ENCODE assay signal across 8 cellular contexts in the genomic region with DNA sequence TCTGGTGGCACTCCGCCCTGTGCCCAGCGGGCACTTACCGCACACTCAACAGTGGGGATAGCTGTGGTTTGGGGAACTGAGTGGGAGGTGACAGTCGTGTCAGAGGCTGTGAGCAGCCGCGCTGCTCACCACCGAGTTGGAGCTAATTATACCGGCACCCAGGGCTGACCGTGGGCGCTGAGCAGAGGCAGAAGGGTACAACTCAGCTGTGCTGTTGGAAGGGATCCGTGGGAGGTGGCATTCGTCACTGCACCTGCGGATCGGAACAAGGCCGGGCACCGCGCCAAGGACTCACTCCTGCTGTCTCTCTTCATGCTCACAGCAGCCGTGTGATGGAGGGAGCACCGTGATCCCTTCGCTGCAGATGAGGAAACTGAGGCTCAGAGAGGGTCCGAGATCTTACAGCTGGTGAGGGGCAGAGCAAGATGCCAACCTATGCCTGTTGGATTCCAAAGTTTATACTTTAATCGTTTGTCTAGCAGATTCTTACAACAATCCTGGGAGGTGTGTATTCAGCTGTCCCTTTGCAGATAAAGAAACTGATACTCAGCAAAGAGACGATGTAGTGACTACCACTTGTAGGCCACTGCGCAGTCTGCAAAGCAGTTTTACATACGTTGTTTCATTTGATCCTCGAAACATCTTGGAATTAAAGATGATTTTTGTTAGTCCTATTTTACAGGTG. TPM values are rescaled to one million over a fixed set of nuclear protein-coding genes. Genes with fewer than 3 reads are reported as not detected.
A peak's percentile ranks its signal among the peaks of the same experiment; 100 is the strongest.
DNase-seq lines count a peak whose midpoint lies in the region; ATAC-seq and TF ChIP-seq lines count a peak whose summit lies in the region.

No MANE protein-coding gene starts in this region.

- TF ChIP-seq CTCF in AG10803 (conservative IDR thresholded peaks at IDR 0.05; ENCODE audit: low read length) (no peak), PC-3 (conservative IDR thresholded peaks at IDR 0.05; ENCODE audit: low read depth, low read length) (no peak), type B pancreatic cell (conservative IDR thresholded peaks at IDR 0.05) (no peak)

- H3K27ac Mint-ChIP-seq in activated T-helper 17 cell treated with anti-CD3 and anti-CD28 coated beads, Interleukin-2, amount 50 U/mL, for 72 hours, result peak overlapping the region; percentile 79
- peak overlapping the region; percentile 93 for H3K27ac Mint-ChIP-seq in type B pancreatic cell

- no peaks in the 10 kb centered on the region for H3K9me3 ChIP-seq in PC-3 (ENCODE audit: low read length)

- no peaks in the 10 kb centered on the region for H3F3A ChIP-seq in PC-3 (ENCODE audit: low read length, unreplicated experiment)

- H3K27me3 ChIP-seq in PC-3 (ENCODE audit: low read length), result no peaks in the 10 kb centered on the region

- H3K4me2 ChIP-seq in PC-3 (ENCODE audit: low read length), result peak overlapping the region; percentile 94

- no peaks in the 10 kb centered on the region for H3K9me2 ChIP-seq in PC-3 (replicated peaks; ENCODE audit: low read length)

- DNase-seq in AG10803 (ENCODE audit: low read depth) (peak; percentile 12), PC-3 (peak; percentile 66), head of caudate nucleus (peak; percentile 75 to 97 (median 89)), posterior cingulate gyrus (peak; percentile 54 to 96 (median 79)), type B pancreatic cell (ENCODE audit: extremely low spot score, unreplicated experiment) (no peak)

- peaks cover 35% of the 10 kb centered on the region for H3K4me1 ChIP-seq in PC-3 (ENCODE audit: insufficient read depth, low read length)

- H2AFZ ChIP-seq in PC-3 (ENCODE audit: low read length), result peak overlapping the region; percentile 92

- H3K36me3 Mint-ChIP-seq in activated T-helper 17 cell treated with anti-CD3 and anti-CD28 coated beads, Interleukin-2, amount 50 U/mL, for 72 hours (ENCODE audit: low read depth), result peaks cover 24% of the 10 kb centered on the region
- H3K36me3 Mint-ChIP-seq in type B pancreatic cell, result no peaks in the 10 kb centered on the region

- no peaks in the 10 kb centered on the region; the same call in 1 of the 2 replicates for H4K20me1 ChIP-seq in PC-3 (ENCODE audit: low read length)

- H3K4me1 Mint-ChIP-seq in activated T-helper 17 cell treated with anti-CD3 and anti-CD28 coated beads, Interleukin-2, amount 50 U/mL, for 72 hours, result peaks cover 43% of the 10 kb centered on the region
- H3K4me1 Mint-ChIP-seq in type B pancreatic cell (ENCODE audit: unreplicated experiment), result peaks cover 29% of the 10 kb centered on the region

- H3K79me2 ChIP-seq in PC-3 (ENCODE audit: low read length), result peaks cover 33% of the 10 kb centered on the region

- POLR2A ChIA-PET in PC-3 (lab: Charles Lee; ENCODE audit: unreplicated experiment), result interaction anchor here (0.8 kb wide), 1 partner anchor 43 kb away, joined by 4 read pairs; no protein-coding TSS in a partner anchor

- no peaks in the 10 kb centered on the region for H3K9me3 Mint-ChIP-seq in activated T-helper 17 cell treated with anti-CD3 and anti-CD28 coated beads, Interleukin-2, amount 50 U/mL, for 72 hours
- no peaks in the 10 kb centered on the region for H3K9me3 Mint-ChIP-seq in type B pancreatic cell

- no peaks in the 10 kb centered on the region for H3K36me3 ChIP-seq in PC-3 (ENCODE audit: low read depth, low read length)

- no peak overlapping the region for H3K27ac ChIP-seq in PC-3 (ENCODE audit: low read length)

- BruUV-seq in PC-3 (replicated peaks; lab: Mats Ljungman, UMichigan), result no TSS peak

- H3K4me3 ChIP-seq in AG10803 (ENCODE audit: low read length) (peak overlapping the region; percentile 66), PC-3 (ENCODE audit: low read length) (peak overlapping the region; percentile 92)

- peak overlapping the region; percentile 90 for H3K4me3 Mint-ChIP-seq in activated T-helper 17 cell treated with anti-CD3 and anti-CD28 coated beads, Interleukin-2, amount 50 U/mL, for 72 hours
- H3K4me3 Mint-ChIP-seq in type B pancreatic cell, result peak overlapping the region; percentile 96

- intact Hi-C loops in PC-3 (cut with micrococcal nuclease), result loop anchor here (1.0 kb wide), 1 partner anchor 43 kb away; no protein-coding TSS in a partner anchor
- intact Hi-C loops in head of caudate nucleus (cut with DNase I), result no loop called here
- intact Hi-C loops in posterior cingulate gyrus (cut with DNase I), result loop anchor here (2.0 kb wide), 2 partner anchors 32 to 42 kb away; no protein-coding TSS in a partner anchor

- CTCF ChIA-PET in PC-3 (lab: Charles Lee), result interaction anchor here (0.6 to 1.7 kb wide), 2 partner anchors 43 to 101 kb away, joined by 5 to 7 read pairs; no protein-coding TSS in a partner anchor

- peak overlapping the region; percentile 12; the same call in 1 of the 2 replicates for H3K9ac ChIP-seq in PC-3 (ENCODE audit: low read length)

- peak; percentile 52 for ATAC-seq in GM19395 (IDR thresholded peaks at IDR 0.05; ENCODE audit: unreplicated experiment)
- ATAC-seq in HG03521 (IDR thresholded peaks at IDR 0.05; ENCODE audit: unreplicated experiment), result peak; percentile 37
- peak; percentile 37 for ATAC-seq in PC-3
- ATAC-seq in activated T-helper 17 cell treated with anti-CD3 and anti-CD28 coated beads, Interleukin-2, amount 50 U/mL, for 72 hours (replicated peaks), result peak; percentile 79

- H3K27me3 Mint-ChIP-seq in activated T-helper 17 cell treated with anti-CD3 and anti-CD28 coated beads, Interleukin-2, amount 50 U/mL, for 72 hours, result no peaks in the 10 kb centered on the region
- H3K27me3 Mint-ChIP-seq in type B pancreatic cell, result peaks cover 4% of the 10 kb centered on the region

RNA-seq across cellular contexts. Expression of gene ELMO2, which starts 0.7 kb away (rescaled TPM):
- total RNA-seq in PC-3 (2014; rRNA removed), result 29.0 and 32.3 TPM in 2 replicates
- 10 to 100 TPM; 54.6 to 57.2 TPM for total RNA-seq in activated T-helper 17 cell treated with anti-CD3 and anti-CD28 coated beads, Interleukin-2, amount 50 U/mL, for 72 hours
- 35.1 and 49.1 TPM in 2 replicates for total RNA-seq in type B pancreatic cell (ENCODE audit: low replicate concordance)
